In the genomic region with DNA sequence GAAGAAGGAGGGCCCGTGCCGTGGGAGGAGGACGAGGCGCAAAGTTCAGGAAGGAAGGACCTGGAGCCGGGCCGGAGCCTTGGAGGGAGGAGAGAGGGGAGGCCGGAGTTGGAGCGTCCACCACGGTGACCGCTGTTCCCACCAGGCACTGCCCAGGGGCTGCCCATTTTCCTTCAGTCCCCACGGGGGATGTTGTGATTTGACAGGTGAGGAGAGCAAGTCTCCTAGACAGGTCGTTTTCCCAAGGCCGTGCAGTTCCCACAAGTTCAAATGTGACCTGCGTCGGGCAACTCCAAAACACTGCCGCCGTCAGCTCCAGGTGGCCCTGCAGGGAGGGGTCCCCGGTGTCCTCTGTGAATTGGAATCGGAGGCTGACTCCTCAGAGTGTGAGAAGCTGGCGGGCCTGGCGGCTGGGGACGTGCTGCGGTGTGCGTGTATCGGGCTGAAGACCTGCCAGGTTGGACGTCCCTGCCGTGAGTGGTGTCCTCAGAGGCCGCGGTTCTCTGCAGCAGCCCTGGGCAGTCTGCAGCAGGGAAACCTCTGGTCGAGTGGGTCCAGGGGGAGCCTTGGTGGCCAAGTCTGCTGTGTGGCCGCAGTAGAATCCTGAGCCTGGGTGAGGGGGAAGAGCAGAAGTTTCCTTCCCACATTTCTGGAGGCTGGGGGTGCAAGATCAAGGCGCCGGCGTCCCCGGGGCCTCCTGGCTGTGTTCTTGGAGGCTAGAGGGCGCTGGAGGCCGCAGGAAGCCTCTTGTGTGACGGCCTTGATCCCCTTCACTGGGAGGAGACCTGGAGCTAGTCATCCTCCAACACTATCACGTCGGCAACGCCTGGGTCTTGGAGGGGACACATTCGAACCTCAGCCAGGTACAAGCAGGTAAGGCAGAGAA, we compare ENCODE assay signal across 16 cellular contexts.
DNase-seq lines count a peak whose midpoint lies in the region; ATAC-seq, FAIRE-seq and TF ChIP-seq lines count a peak whose summit lies in the region.
"Had no signal": no experiment of that assay in that cellular context is flagged by ENCODE, and none has a peak within 500 bp of the region (broad histone marks: within the 10 kb centered on the region; RNA-seq: fewer than 3 reads in every experiment).

No MANE protein-coding gene starts in this region.

- no peaks in the 10 kb centered on the region for H3K9me3 ChIP-seq in HepG2 (ENCODE audit: low read length)
- no peaks in the 10 kb centered on the region for H3K9me3 ChIP-seq in right lobe of liver
- no peaks in the 10 kb centered on the region for H3K9me3 ChIP-seq in Karpas-422 (ENCODE audit: low read length)
- no peaks in the 10 kb centered on the region for H3K9me3 ChIP-seq in upper lobe of right lung

- intact Hi-C loops in HepG2 (cut with micrococcal nuclease; ENCODE audit: unreplicated experiment) (loop anchor here (1.0 kb wide), 1 partner anchor 162 kb away; no protein-coding TSS in a partner anchor), right lobe of liver (cut with DNase I) (no loop called here), upper lobe of right lung (cut with DNase I) (no loop called here)

- no peaks in the 10 kb centered on the region for H3K9me2 ChIP-seq in Karpas-422 (replicated peaks; ENCODE audit: insufficient read depth, low read length)

- H4K20me1 ChIP-seq in HepG2 (ENCODE audit: insufficient read depth, low read length), result no peaks in the 10 kb centered on the region
- H4K20me1 ChIP-seq in Karpas-422 (ENCODE audit: insufficient read depth, low read depth, low read length), result no peaks in the 10 kb centered on the region

- BruUV-seq in HepG2 (replicated peaks; lab: Mats Ljungman, UMichigan), result no TSS peak

- TF ChIP-seq EP300 in HepG2 (IDR thresholded peaks at IDR 0.05; ENCODE audit: low read depth in 2 of 2, low read length in 2 of 2), result no peak
- no peak for TF ChIP-seq EP300 in HepG2 (CRISPR knock-in tag; IDR thresholded peaks at IDR 0.05; ENCODE audit: borderline replicate concordance)

- H3K4me2 ChIP-seq in HepG2 (ENCODE audit: low read depth, low read length) (peak overlapping the region; percentile 37), Karpas-422 (ENCODE audit: low read depth, low read length, poor library complexity, severe bottlenecking) (no peak overlapping the region)

- POLR2A ChIA-PET in HepG2 (lab: Yijun Ruan, JAX), result no interaction called here

- no peak overlapping the region for H3K9ac ChIP-seq in HepG2 (ENCODE audit: insufficient read depth, low read depth, low read length)
- no peak overlapping the region for H3K9ac ChIP-seq in Karpas-422 (ENCODE audit: low read length)

- TF ChIP-seq POLR2A in HepG2 (IDR thresholded peaks at IDR 0.05; ENCODE audit: insufficient read depth in 1 of 2, low read depth in 2 of 2, low read length in 2 of 2) (no peak), right lobe of liver (IDR thresholded peaks at IDR 0.05) (no peak)

- peaks cover 2 to 16% of the 10 kb centered on the region in 2 experiments; a peak in 4 of 5 replicates for H3K27me3 ChIP-seq in HepG2 (ENCODE audit: control insufficient read depth in 1 of 2, insufficient read depth in 2 of 2, low read length in 2 of 2)
- H3K27me3 ChIP-seq in right lobe of liver, result no peaks in the 10 kb centered on the region
- H3K27me3 ChIP-seq in Karpas-422 (ENCODE audit: low read length), result no peaks in the 10 kb centered on the region
- H3K27me3 ChIP-seq in foreskin keratinocyte, result no peaks in the 10 kb centered on the region
- H3K27me3 ChIP-seq in upper lobe of right lung, result no peaks in the 10 kb centered on the region
- H3K27me3 ChIP-seq: brain microvascular endothelial cell had no signal

- TF ChIP-seq CTCF in HepG2 (CRISPR knock-in tag; IDR thresholded peaks at IDR 0.05), result peak; percentile 93
- TF ChIP-seq CTCF in right lobe of liver (IDR thresholded peaks at IDR 0.05), result no peak
- TF ChIP-seq CTCF in foreskin keratinocyte (conservative IDR thresholded peaks at IDR 0.05), result peak; percentile 5
- no peak for TF ChIP-seq CTCF in upper lobe of right lung (IDR thresholded peaks at IDR 0.05)
- no peak for TF ChIP-seq CTCF in omental fat pad (IDR thresholded peaks at IDR 0.05)

- WGBS in HepG2 (ENCODE audit: low lambda C conversion rate), result 65% methylated on average over 28 of the region's 42 CpGs
- 92% methylated on average over 10 of the region's 42 CpGs for WGBS in right lobe of liver (ENCODE audit: insufficient coverage, low coverage, low lambda C conversion rate, missing lambda C conversion rate)

- H2AFZ ChIP-seq in HepG2 (ENCODE audit: low read length), result no peak overlapping the region
- no peak overlapping the region for H2AFZ ChIP-seq in Karpas-422 (ENCODE audit: low read length)

- ATAC-seq in HepG2 (peak; percentile 75), right lobe of liver (no peak), foreskin keratinocyte (no peak), upper lobe of right lung (no peak), omental fat pad (ENCODE audit: low FRiP score) (no peak), GM19324 (IDR thresholded peaks at IDR 0.05; ENCODE audit: low FRiP score, unreplicated experiment) (no peak)
- ATAC-seq: naive thymus-derived CD8-positive, alpha-beta T cell had no signal

- H3K27ac ChIP-seq in HepG2 (ENCODE audit: extremely low read length, insufficient read depth, low read length), result no peak overlapping the region
- H3K27ac ChIP-seq in right lobe of liver, result no peak overlapping the region
- no peak overlapping the region for H3K27ac ChIP-seq in Karpas-422 (ENCODE audit: low read length)
- no peak overlapping the region for H3K27ac ChIP-seq in foreskin keratinocyte
- no peak overlapping the region for H3K27ac ChIP-seq in upper lobe of right lung
- H3K27ac ChIP-seq: brain microvascular endothelial cell, C4-2B had no signal

- H3K36me3 ChIP-seq in HepG2 (replicated peaks in 1 of 2; ENCODE audit: control insufficient read depth in 1 of 2, insufficient read depth in 2 of 2, low read length in 2 of 2), result no peaks in the 10 kb centered on the region
- no peaks in the 10 kb centered on the region for H3K36me3 ChIP-seq in right lobe of liver
- no peaks in the 10 kb centered on the region for H3K36me3 ChIP-seq in Karpas-422 (ENCODE audit: insufficient read depth, low read length)
- H3K36me3 ChIP-seq in upper lobe of right lung, result no peaks in the 10 kb centered on the region
- H3K36me3 ChIP-seq: brain microvascular endothelial cell had no signal

- FAIRE-seq in HepG2 (lab: Jason Lieb, UNC), result peak; percentile 56

- H3K4me3 ChIP-seq in HepG2 (replicated peaks in 1 of 3; ENCODE audit: insufficient read depth in 1 of 3, low read depth in 2 of 3, low read length in 3 of 3) (peak overlapping the region in 1 of 3 experiments; percentile 17; a peak in 1 of 6 replicates), right lobe of liver (no peak overlapping the region), Karpas-422 (ENCODE audit: low read length) (no peak overlapping the region), upper lobe of right lung (no peak overlapping the region)

- CTCF ChIA-PET in HepG2 (lab: Yijun Ruan, JAX; ENCODE audit: low intra/inter-chr PET ratio, low total read pairs), result interaction anchor here (1.1 to 3.0 kb wide), 3 partner anchors 80 to 165 kb away, joined by 3 to 39 read pairs (median 3); no protein-coding TSS in a partner anchor

- in situ Hi-C loops in HepG2 (cut with HindIII; ENCODE audit: extremely low pct_ligation_motif_present, low pct_unique_long_range_greater_than_20kb), result loop anchor here (5.0 kb wide), 1 partner anchor 163 kb away; no protein-coding TSS in a partner anchor

- H3K79me2 ChIP-seq in HepG2 (ENCODE audit: insufficient read depth, low read length), result no peaks in the 10 kb centered on the region
- no peaks in the 10 kb centered on the region for H3K79me2 ChIP-seq in Karpas-422 (ENCODE audit: low read length)

- DNase-seq in HepG2 (ENCODE audit: low spot score) (peak; percentile 60), right lobe of liver (no peak), Karpas-422 (peak; percentile 47), foreskin keratinocyte (no peak), upper lobe of right lung (peak; percentile 69), omental fat pad (ENCODE audit: low spot score) (no peak)
- no peak for DNase-seq in stimulated activated naive CD4-positive, alpha-beta T cell (lab: John Stamatoyannopoulos, UW)
- DNase-seq: activated gamma-delta T cell treated with Interleukin-2 at 50 U/mL for 16 hours; brain microvascular endothelial cell; HFFc6; naive thymus-derived CD8-positive, alpha-beta T cell; NCI-H1048; NCI-H2227 treated with DMSO at 0.1 percent for 48 hours; RPMI8226 had no signal

- TF ChIP-seq RAD21 in HepG2 (CRISPR knock-in tag; IDR thresholded peaks at IDR 0.05), result peak; percentile 94

- H3K4me1 ChIP-seq in HepG2 (ENCODE audit: insufficient read depth, low read length) (peaks cover 67% of the 10 kb centered on the region), right lobe of liver (peaks cover 0 to 20% (median 9%) of the 10 kb centered on the region in 4 donors), Karpas-422 (ENCODE audit: low read length) (no peaks in the 10 kb centered on the region), foreskin keratinocyte (no peaks in the 10 kb centered on the region), upper lobe of right lung (no peaks in the 10 kb centered on the region)

TF ChIP-seq in HepG2, 621 proteins besides CTCF, POLR2A, EP300 and RAD21 (continues in another document):
- TF ChIP-seq ZNF713 (CRISPR knock-in tag; IDR thresholded peaks at IDR 0.05) (no peak), CENPT (CRISPR knock-in tag; IDR thresholded peaks at IDR 0.05; ENCODE audit: low read depth) (no peak), BHLHE40 (IDR thresholded peaks at IDR 0.05; ENCODE audit: low read length) (no peak), ZKSCAN1 (IDR thresholded peaks at IDR 0.05; ENCODE audit: low read length) (no peak), SRSF1 (optimal IDR thresholded peaks at IDR 0.05; ENCODE audit: low read depth, low read length) (peak; percentile 41), U2AF1 (optimal IDR thresholded peaks at IDR 0.05; ENCODE audit: low read depth, low read length) (peak; percentile 55), ZNF296 (CRISPR knock-in tag; conservative IDR thresholded peaks at IDR 0.05) (no peak)
- TF ChIP-seq, protein P1, sequence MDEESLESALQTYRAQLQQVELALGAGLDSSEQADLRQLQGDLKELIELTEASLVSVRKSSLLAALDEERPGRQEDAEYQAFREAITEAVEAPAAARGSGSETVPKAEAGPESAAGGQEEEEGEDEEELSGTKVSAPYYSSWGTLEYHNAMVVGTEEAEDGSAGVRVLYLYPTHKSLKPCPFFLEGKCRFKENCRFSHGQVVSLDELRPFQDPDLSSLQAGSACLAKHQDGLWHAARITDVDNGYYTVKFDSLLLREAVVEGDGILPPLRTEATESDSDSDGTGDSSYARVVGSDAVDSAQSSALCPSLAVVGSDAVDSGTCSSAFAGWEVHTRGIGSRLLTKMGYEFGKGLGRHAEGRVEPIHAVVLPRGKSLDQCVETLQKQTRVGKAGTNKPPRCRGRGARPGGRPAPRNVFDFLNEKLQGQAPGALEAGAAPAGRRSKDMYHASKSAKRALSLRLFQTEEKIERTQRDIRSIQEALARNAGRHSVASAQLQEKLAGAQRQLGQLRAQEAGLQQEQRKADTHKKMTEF (CRISPR knock-in tag; IDR thresholded peaks at IDR 0.05), result 0 out of 2 replicates have a peak, but pooled peaks have one; percentile 29
- TF ChIP-seq, protein P2, sequence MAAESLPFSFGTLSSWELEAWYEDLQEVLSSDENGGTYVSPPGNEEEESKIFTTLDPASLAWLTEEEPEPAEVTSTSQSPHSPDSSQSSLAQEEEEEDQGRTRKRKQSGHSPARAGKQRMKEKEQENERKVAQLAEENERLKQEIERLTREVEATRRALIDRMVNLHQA (CRISPR knock-in tag; IDR thresholded peaks at IDR 0.05), result no peak

Comparison
In these comparisons a context has a peak if more than half of its experiments do, and no peak if none do; other contexts are left out.
1. DNase-seq: peak in HepG2 (single experiment), Karpas-422 (single experiment) and upper lobe of right lung (single experiment); none in right lobe of liver (0 of 3), foreskin keratinocyte (0 of 2), omental fat pad (single experiment) and stimulated activated naive CD4-positive, alpha-beta T cell (0 of 6).
2. CTCF ChIP-seq: peak in HepG2 (single experiment) and foreskin keratinocyte (single experiment); none in right lobe of liver (0 of 4), upper lobe of right lung (single experiment) and omental fat pad (0 of 3).